ENCODE assay signal across 17 cellular contexts in the genomic region with DNA sequence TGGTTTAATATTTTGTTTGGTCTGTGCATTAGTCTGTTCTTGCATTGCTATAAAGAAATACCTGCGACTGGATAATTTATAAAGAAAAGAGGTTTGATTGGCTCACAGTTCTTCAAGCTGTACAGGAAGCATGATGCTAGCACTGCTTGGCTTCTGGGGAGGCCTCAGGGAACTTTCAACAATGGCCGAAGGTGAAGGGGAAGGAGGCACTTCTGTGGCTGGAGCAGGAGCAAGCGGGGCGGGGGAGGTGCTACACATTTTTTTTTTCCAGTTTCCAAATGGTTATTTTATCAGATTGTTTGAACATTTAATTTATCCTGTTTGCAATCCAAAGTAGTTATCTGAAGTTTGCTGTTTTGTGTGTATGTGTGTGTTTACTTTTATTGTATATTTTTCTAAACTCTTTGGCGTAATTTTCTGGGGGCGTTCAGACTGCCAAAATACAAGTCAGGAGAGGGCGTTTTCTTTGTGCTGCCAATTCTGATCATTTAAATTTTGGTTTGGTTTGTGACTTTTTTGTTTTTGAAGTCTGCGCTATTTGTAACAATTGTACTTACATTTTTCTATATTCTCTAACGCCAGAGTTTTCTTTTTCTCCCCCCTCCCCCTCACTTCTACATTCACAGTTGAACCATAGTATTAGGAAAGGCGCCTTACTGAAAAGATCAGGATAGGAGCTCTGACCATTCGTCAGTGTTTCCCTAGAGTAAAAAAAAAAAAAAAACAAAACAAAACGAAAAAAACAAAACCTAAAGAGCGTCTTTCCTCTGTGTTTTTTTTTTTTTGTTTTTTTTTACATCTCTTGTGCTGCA. TPM values are rescaled to one million over a fixed set of nuclear protein-coding genes. Genes with fewer than 3 reads are reported as not detected.
A peak's percentile ranks its signal among the peaks of the same experiment; 100 is the strongest.
DNase-seq lines count a peak whose midpoint lies in the region; ATAC-seq and TF ChIP-seq lines count a peak whose summit lies in the region.
"Had no signal": no experiment of that assay in that cellular context is flagged by ENCODE, and none has a peak within 500 bp of the region (broad histone marks: within the 10 kb centered on the region; RNA-seq: fewer than 3 reads in every experiment).

No MANE protein-coding gene starts in this region.

- CTCF ChIA-PET in WTC11 (lab: Charles Lee): interaction anchor here (0.7 to 7.0 kb wide), 8 partner anchors 11 to 86 kb away, joined by 3 to 63 read pairs (median 6); a partner anchor contains a TSS

- H3K4me1 Mint-ChIP-seq in T-helper 1 cell treated with Interleukin-12 subunit alpha and Interleukin-12 subunit beta and Interleukin-4 antibody, amounts not matched to agents 30 μg/mL and 1 μg/mL, for 36 hours (ENCODE audit: low read depth): peaks cover 19% of the 10 kb centered on the region
- H3K4me1 Mint-ChIP-seq in WTC11: peaks cover 36% of the 10 kb centered on the region

- H3K9ac ChIP-seq in fibroblast of lung (ENCODE audit: insufficient read depth, low read length): no peak overlapping the region
- H3K9ac ChIP-seq: BLaER1 treated with 17β-estradiol and CSF1 and Interleukin-3, amounts not matched to agents 10 nM and 100 nM had no signal

- H2AFZ ChIP-seq in fibroblast of lung (ENCODE audit: low read length) (peak overlapping the region; percentile 78), osteoblast (ENCODE audit: low read length) (peak overlapping the region; percentile 94)

- peaks cover 9% of the 10 kb centered on the region for H3K9me3 Mint-ChIP-seq in T-helper 1 cell treated with Interleukin-12 subunit alpha and Interleukin-12 subunit beta and Interleukin-4 antibody, amounts not matched to agents 30 μg/mL and 1 μg/mL, for 36 hours
- H3K9me3 Mint-ChIP-seq in WTC11: peaks cover 11% of the 10 kb centered on the region
- peaks cover 2 to 19% of the 10 kb centered on the region in 2 donors for H3K9me3 Mint-ChIP-seq in activated naive CD4-positive, alpha-beta T cell treated with anti-CD3 and anti-CD28 coated beads, Interleukin-2, amount 50 U/mL, for 72 hours

- ATAC-seq in WTC11: 0 out of 2 replicates have a peak, but pooled peaks have one; percentile 19
- no peak for ATAC-seq in activated naive CD4-positive, alpha-beta T cell treated with anti-CD3 and anti-CD28 coated beads, Interleukin-2, amount 50 U/mL, for 72 hours

- H3K4me1 ChIP-seq in fibroblast of lung (ENCODE audit: control insufficient read depth, extremely low read depth, insufficient read depth, low read length) (no peaks in the 10 kb centered on the region), osteoblast (ENCODE audit: insufficient read depth, low read length) (no peaks in the 10 kb centered on the region)
- H3K4me1 ChIP-seq: BLaER1 treated with 17β-estradiol and CSF1 and Interleukin-3, amounts not matched to agents 10 nM and 100 nM had no signal

- H3K4me3 ChIP-seq in fibroblast of lung (replicated peaks in 1 of 4; ENCODE audit: control extremely low read depth in 1 of 4, insufficient read depth in 1 of 4, low read depth in 3 of 4, low read length in 4 of 4) (peak overlapping the region in 2 of 4 experiments; percentile 26 to 48), osteoblast (ENCODE audit: insufficient read depth, low read length) (peak overlapping the region; percentile 71)
- H3K4me3 ChIP-seq: BLaER1 treated with 17β-estradiol and CSF1 and Interleukin-3, amounts not matched to agents 10 nM and 100 nM had no signal

- H3K27me3 Mint-ChIP-seq in T-helper 1 cell treated with Interleukin-12 subunit alpha and Interleukin-12 subunit beta and Interleukin-4 antibody, amounts not matched to agents 30 μg/mL and 1 μg/mL, for 36 hours (ENCODE audit: low read depth): peaks cover 17% of the 10 kb centered on the region
- no peaks in the 10 kb centered on the region for H3K27me3 Mint-ChIP-seq in WTC11 (ENCODE audit: low read depth)

- POLR2A ChIA-PET in WTC11 (lab: Charles Lee): no interaction called here

- DNase-seq in T-helper 1 cell: no peak
- DNase-seq in WTC11 (ENCODE audit: low spot score): no peak
- DNase-seq in fibroblast of lung (ENCODE audit: low read depth in 2 of 2): no peak
- no peak for DNase-seq in osteoblast (ENCODE audit: insufficient read length, low spot score, missing footprints)
- DNase-seq in activated naive CD4-positive, alpha-beta T cell treated with anti-CD3 and anti-CD28 coated beads, Interleukin-2, amount 50 U/mL, for 72 hours (ENCODE audit: low spot score in 2 of 2): no peak
- DNase-seq in HT-29 (ENCODE audit: low spot score): no peak
- no peak for DNase-seq in NCI-H526 treated with DMSO at 0.1 percent for 48 hours (lab: John Stamatoyannopoulos, UW)
- DNase-seq: 8988T, EL, NCI-H1105 treated with DMSO at 0.1 percent for 48 hours, NCI-H187 treated with DMSO at 0.1 percent for 48 hours, NCI-H2171 treated with DMSO at 0.1 percent for 48 hours, NCI-H510A, SHP77 treated with DMSO at 0.1 percent for 48 hours had no signal

- H3K27me3 ChIP-seq in fibroblast of lung (ENCODE audit: control insufficient read depth, insufficient read depth, low read length): no peaks in the 10 kb centered on the region
- no peaks in the 10 kb centered on the region for H3K27me3 ChIP-seq in osteoblast (ENCODE audit: insufficient read depth, low read length)
- H3K27me3 ChIP-seq: BLaER1 treated with 17β-estradiol and CSF1 and Interleukin-3, amounts not matched to agents 10 nM and 100 nM had no signal

- H3K79me2 ChIP-seq in fibroblast of lung (ENCODE audit: control insufficient read depth, insufficient read depth, low read length): no peaks in the 10 kb centered on the region
- H3K79me2 ChIP-seq in osteoblast (ENCODE audit: insufficient read depth, low read length): no peaks in the 10 kb centered on the region

- no peak overlapping the region for H3K27ac ChIP-seq in fibroblast of lung (ENCODE audit: insufficient read depth, low read length)
- H3K27ac ChIP-seq in osteoblast (ENCODE audit: low read depth, low read length): no peak overlapping the region
- H3K27ac ChIP-seq: BLaER1 treated with 17β-estradiol and CSF1 and Interleukin-3, amounts not matched to agents 10 nM and 100 nM; HL-60 had no signal

- H3K9me3 ChIP-seq in fibroblast of lung (ENCODE audit: control insufficient read depth, insufficient read depth, low read depth, low read length): no peaks in the 10 kb centered on the region
- no peaks in the 10 kb centered on the region for H3K9me3 ChIP-seq in osteoblast (ENCODE audit: low read depth, low read length)

- TF ChIP-seq CTCF in WTC11 (IDR thresholded peaks at IDR 0.05) (no peak), fibroblast of lung (conservative IDR thresholded peaks at IDR 0.05 in 1 of 2, IDR thresholded peaks at IDR 0.05 in 1 of 2; ENCODE audit: low read depth in 1 of 2, low read length in 2 of 2) (no peak), osteoblast (IDR thresholded peaks at IDR 0.05; ENCODE audit: extremely low read depth, low read depth, low read length) (no peak)

- no peak overlapping the region for H3K27ac Mint-ChIP-seq in T-helper 1 cell treated with Interleukin-12 subunit alpha and Interleukin-12 subunit beta and Interleukin-4 antibody, amounts not matched to agents 30 μg/mL and 1 μg/mL, for 36 hours
- H3K27ac Mint-ChIP-seq in WTC11: peak overlapping the region; percentile 83
- no peak overlapping the region for H3K27ac Mint-ChIP-seq in activated naive CD4-positive, alpha-beta T cell treated with anti-CD3 and anti-CD28 coated beads, Interleukin-2, amount 50 U/mL, for 72 hours

- H4K20me1 ChIP-seq in fibroblast of lung (ENCODE audit: control insufficient read depth, extremely low read depth, insufficient read depth, low read length) (no peaks in the 10 kb centered on the region), osteoblast (ENCODE audit: insufficient read depth, low read length) (no peaks in the 10 kb centered on the region)
- H4K20me1 ChIP-seq: BLaER1 treated with 17β-estradiol and CSF1 and Interleukin-3, amounts not matched to agents 10 nM and 100 nM had no signal

- H3K4me2 ChIP-seq in fibroblast of lung (ENCODE audit: extremely low read depth, insufficient read depth, low read length) (peak overlapping the region; percentile 15), osteoblast (ENCODE audit: insufficient read depth, low read length) (peak overlapping the region; percentile 79)
- H3K4me2 ChIP-seq: BLaER1 treated with 17β-estradiol and CSF1 and Interleukin-3, amounts not matched to agents 10 nM and 100 nM had no signal

- H3K36me3 ChIP-seq in fibroblast of lung (ENCODE audit: control insufficient read depth, insufficient read depth, low read length) (no peaks in the 10 kb centered on the region), osteoblast (ENCODE audit: insufficient read depth, low read length) (no peaks in the 10 kb centered on the region)
- H3K36me3 ChIP-seq: BLaER1 treated with 17β-estradiol and CSF1 and Interleukin-3, amounts not matched to agents 10 nM and 100 nM had no signal

- H3K4me3 Mint-ChIP-seq in T-helper 1 cell treated with Interleukin-12 subunit alpha and Interleukin-12 subunit beta and Interleukin-4 antibody, amounts not matched to agents 30 μg/mL and 1 μg/mL, for 36 hours: peak overlapping the region; percentile 5
- peak overlapping the region; percentile 63 for H3K4me3 Mint-ChIP-seq in WTC11

- peaks cover 13% of the 10 kb centered on the region for H3K36me3 Mint-ChIP-seq in T-helper 1 cell treated with Interleukin-12 subunit alpha and Interleukin-12 subunit beta and Interleukin-4 antibody, amounts not matched to agents 30 μg/mL and 1 μg/mL, for 36 hours (ENCODE audit: low read depth)
- H3K36me3 Mint-ChIP-seq in WTC11: peaks cover 9% of the 10 kb centered on the region
- H3K36me3 Mint-ChIP-seq in activated naive CD4-positive, alpha-beta T cell treated with anti-CD3 and anti-CD28 coated beads, Interleukin-2, amount 50 U/mL, for 72 hours: peaks cover 11 to 18% of the 10 kb centered on the region in 2 donors

TF ChIP-seq in WTC11, 78 proteins besides CTCF, POLR2A, EP300 and RAD21 (continues in another document):
- TF ChIP-seq, protein P1, sequence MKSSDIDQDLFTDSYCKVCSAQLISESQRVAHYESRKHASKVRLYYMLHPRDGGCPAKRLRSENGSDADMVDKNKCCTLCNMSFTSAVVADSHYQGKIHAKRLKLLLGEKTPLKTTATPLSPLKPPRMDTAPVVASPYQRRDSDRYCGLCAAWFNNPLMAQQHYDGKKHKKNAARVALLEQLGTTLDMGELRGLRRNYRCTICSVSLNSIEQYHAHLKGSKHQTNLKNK (CRISPR knock-in tag; IDR thresholded peaks at IDR 0.05): no peak
- no peak for TF ChIP-seq ESRRA (CRISPR knock-in tag; IDR thresholded peaks at IDR 0.05; ENCODE audit: borderline replicate concordance)

RNA-seq across cellular contexts. Expression of a gene that starts 58.5 kb away (rescaled TPM):
- 9.9 to 12.1 TPM (median 12.0 TPM) in 3 replicates for total RNA-seq in WTC11 (2021)
- 8.7 and 11.4 TPM in 2 replicates for total RNA-seq in fibroblast of lung
- 2.6 and 3.3 TPM in 2 replicates for polyA plus RNA-seq in fibroblast of lung
- polyA plus RNA-seq in fibroblast of lung (2012): 2.3 and 2.9 TPM in 2 replicates
- polyA minus RNA-seq in fibroblast of lung (ENCODE audit: low replicate concordance): 5.2 and 6.1 TPM in 2 replicates
- total RNA-seq in osteoblast: 13.3 and 13.4 TPM in 2 replicates
- total RNA-seq in activated naive CD4-positive, alpha-beta T cell treated with anti-CD3 and anti-CD28 coated beads, Interleukin-2, amount 50 U/mL, for 72 hours: 10 to 100 TPM in 1 of 2 donors, 1 to 10 TPM in 1; 7.6 to 18.2 TPM
- 20.6 and 22.9 TPM in 2 replicates for total RNA-seq in HT-29 (2014; rRNA removed; shearing (Covaris generic))
